1 cellular context compared by ENCODE assay signal in genomic region chr17:43832168-43832975, GRCh38.
TF ChIP-seq lines count a peak whose summit lies in the region.

No MANE protein-coding gene starts in this region.

TF ChIP-seq in HepG2, 621 proteins besides CTCF, POLR2A, EP300 and RAD21 (continued from another document):
- TF ChIP-seq USF2 (IDR thresholded peaks at IDR 0.05; ENCODE audit: low read depth, low read length) (0 out of 2 replicates have a peak, but pooled peaks have one; percentile 3), USF2 (CRISPR knock-in tag; IDR thresholded peaks at IDR 0.05; ENCODE audit: borderline replicate concordance) (no peak), ZFX (CRISPR knock-in tag; IDR thresholded peaks at IDR 0.05; ENCODE audit: low read depth) (peak; percentile 28; the same call in 1 of the 2 replicates), POGZ (CRISPR knock-in tag; IDR thresholded peaks at IDR 0.05) (no peak), FOSL2 (CRISPR knock-in tag; IDR thresholded peaks at IDR 0.05) (peak; percentile 78), ZNF431 (CRISPR knock-in tag; IDR thresholded peaks at IDR 0.05; ENCODE audit: borderline replicate concordance, low read depth) (no peak), KAT8 (CRISPR knock-in tag; IDR thresholded peaks at IDR 0.05) (no peak), CREM (IDR thresholded peaks at IDR 0.05) (no peak), CREM (CRISPR knock-in tag; IDR thresholded peaks at IDR 0.05) (no peak), KLF13 (CRISPR knock-in tag; IDR thresholded peaks at IDR 0.05) (no peak), MAFG (CRISPR knock-in tag; IDR thresholded peaks at IDR 0.05) (no peak), MZF1 (CRISPR knock-in tag; IDR thresholded peaks at IDR 0.05; ENCODE audit: borderline replicate concordance) (0 out of 2 replicates have a peak, but pooled peaks have one; percentile 50), ZNF496 (CRISPR knock-in tag; IDR thresholded peaks at IDR 0.05; ENCODE audit: insufficient replicate concordance) (no peak), SP1 (IDR thresholded peaks at IDR 0.05) (no peak), SP1 (CRISPR knock-in tag; IDR thresholded peaks at IDR 0.05) (no peak), ZNF501 (CRISPR knock-in tag; IDR thresholded peaks at IDR 0.05) (0 out of 2 replicates have a peak, but pooled peaks have one; percentile 36), NONO (IDR thresholded peaks at IDR 0.05) (no peak), NONO (CRISPR knock-in tag; conservative IDR thresholded peaks at IDR 0.05) (no peak), HOXA9 (CRISPR knock-in tag; IDR thresholded peaks at IDR 0.05; ENCODE audit: borderline replicate concordance) (0 out of 2 replicates have a peak, but pooled peaks have one; percentile 36), ZMYM3 (CRISPR knock-in tag; IDR thresholded peaks at IDR 0.05) (0 out of 2 replicates have a peak, but pooled peaks have one; percentile 35), ZNF547 (CRISPR knock-in tag; IDR thresholded peaks at IDR 0.05) (0 out of 2 replicates have a peak, but pooled peaks have one; percentile 13), GATAD2A (CRISPR knock-in tag; IDR thresholded peaks at IDR 0.05) (0 out of 2 replicates have a peak, but pooled peaks have one; percentile 17), ZMAT3 (CRISPR knock-in tag; conservative IDR thresholded peaks at IDR 0.05) (0 out of 2 replicates have a peak, but pooled peaks have one; percentile 47), ZNF510 (CRISPR knock-in tag; IDR thresholded peaks at IDR 0.05; ENCODE audit: low read depth) (no peak), MTF1 (CRISPR knock-in tag; IDR thresholded peaks at IDR 0.05) (no peak), ZMYM4 (CRISPR knock-in tag; IDR thresholded peaks at IDR 0.05) (no peak), ZNF687 (CRISPR knock-in tag; IDR thresholded peaks at IDR 0.05) (peak; percentile 52; the same call in 1 of the 2 replicates), HDAC1 (CRISPR knock-in tag; IDR thresholded peaks at IDR 0.05) (peak; percentile 45; the same call in 1 of the 2 replicates), ZNF792 (CRISPR knock-in tag; IDR thresholded peaks at IDR 0.05) (no peak), EED (CRISPR knock-in tag; IDR thresholded peaks at IDR 0.05) (0 out of 2 replicates have a peak, but pooled peaks have one; percentile 36), FOXA1 (IDR thresholded peaks at IDR 0.05) (no peak), FOXA1 (CRISPR knock-in tag; IDR thresholded peaks at IDR 0.05) (peak; percentile 22; the same call in 1 of the 2 replicates), ZNF629 (CRISPR knock-in tag; conservative IDR thresholded peaks at IDR 0.05) (peak; percentile 63), MED8 (CRISPR knock-in tag; IDR thresholded peaks at IDR 0.05; ENCODE audit: insufficient replicate concordance) (no peak), NPAS2 (CRISPR knock-in tag; IDR thresholded peaks at IDR 0.05; ENCODE audit: borderline replicate concordance) (no peak)
- TF ChIP-seq, protein P1, sequence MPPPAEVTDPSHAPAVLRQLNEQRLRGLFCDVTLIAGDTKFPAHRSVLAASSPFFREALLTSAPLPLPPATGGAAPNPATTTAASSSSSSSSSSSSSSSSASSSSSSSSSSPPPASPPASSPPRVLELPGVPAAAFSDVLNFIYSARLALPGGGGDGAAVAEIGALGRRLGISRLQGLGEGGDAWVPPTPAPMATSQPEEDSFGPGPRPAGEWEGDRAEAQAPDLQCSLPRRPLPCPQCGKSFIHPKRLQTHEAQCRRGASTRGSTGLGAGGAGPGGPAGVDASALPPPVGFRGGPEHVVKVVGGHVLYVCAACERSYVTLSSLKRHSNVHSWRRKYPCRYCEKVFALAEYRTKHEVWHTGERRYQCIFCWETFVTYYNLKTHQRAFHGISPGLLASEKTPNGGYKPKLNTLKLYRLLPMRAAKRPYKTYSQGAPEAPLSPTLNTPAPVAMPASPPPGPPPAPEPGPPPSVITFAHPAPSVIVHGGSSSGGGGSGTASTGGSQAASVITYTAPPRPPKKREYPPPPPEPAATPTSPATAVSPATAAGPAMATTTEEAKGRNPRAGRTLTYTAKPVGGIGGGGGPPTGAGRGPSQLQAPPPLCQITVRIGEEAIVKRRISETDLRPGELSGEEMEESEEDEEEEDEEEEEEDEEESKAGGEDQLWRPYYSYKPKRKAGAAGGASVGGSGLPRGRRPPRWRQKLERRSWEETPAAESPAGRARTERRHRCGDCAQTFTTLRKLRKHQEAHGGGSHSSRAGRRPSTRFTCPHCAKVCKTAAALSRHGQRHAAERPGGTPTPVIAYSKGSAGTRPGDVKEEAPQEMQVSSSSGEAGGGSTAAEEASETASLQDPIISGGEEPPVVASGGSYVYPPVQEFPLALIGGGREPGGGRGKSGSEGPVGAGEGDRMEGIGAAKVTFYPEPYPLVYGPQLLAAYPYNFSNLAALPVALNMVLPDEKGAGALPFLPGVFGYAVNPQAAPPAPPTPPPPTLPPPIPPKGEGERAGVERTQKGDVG (CRISPR knock-in tag; IDR thresholded peaks at IDR 0.05; ENCODE audit: borderline replicate concordance): no peak
- TF ChIP-seq, protein P2, sequence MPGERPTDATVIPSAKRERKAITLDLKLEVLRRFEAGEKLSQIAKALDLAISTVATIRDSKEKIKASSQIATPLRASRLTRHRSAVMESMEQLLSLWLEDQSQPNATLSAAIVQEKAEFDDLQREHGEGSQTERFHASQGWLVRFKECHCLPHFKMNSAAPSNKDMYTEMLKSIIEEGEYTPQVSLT (CRISPR knock-in tag; IDR thresholded peaks at IDR 0.05; ENCODE audit: borderline replicate concordance, low read depth): no peak
